ENCODE assay signal across 8 cellular contexts in the genomic region with DNA sequence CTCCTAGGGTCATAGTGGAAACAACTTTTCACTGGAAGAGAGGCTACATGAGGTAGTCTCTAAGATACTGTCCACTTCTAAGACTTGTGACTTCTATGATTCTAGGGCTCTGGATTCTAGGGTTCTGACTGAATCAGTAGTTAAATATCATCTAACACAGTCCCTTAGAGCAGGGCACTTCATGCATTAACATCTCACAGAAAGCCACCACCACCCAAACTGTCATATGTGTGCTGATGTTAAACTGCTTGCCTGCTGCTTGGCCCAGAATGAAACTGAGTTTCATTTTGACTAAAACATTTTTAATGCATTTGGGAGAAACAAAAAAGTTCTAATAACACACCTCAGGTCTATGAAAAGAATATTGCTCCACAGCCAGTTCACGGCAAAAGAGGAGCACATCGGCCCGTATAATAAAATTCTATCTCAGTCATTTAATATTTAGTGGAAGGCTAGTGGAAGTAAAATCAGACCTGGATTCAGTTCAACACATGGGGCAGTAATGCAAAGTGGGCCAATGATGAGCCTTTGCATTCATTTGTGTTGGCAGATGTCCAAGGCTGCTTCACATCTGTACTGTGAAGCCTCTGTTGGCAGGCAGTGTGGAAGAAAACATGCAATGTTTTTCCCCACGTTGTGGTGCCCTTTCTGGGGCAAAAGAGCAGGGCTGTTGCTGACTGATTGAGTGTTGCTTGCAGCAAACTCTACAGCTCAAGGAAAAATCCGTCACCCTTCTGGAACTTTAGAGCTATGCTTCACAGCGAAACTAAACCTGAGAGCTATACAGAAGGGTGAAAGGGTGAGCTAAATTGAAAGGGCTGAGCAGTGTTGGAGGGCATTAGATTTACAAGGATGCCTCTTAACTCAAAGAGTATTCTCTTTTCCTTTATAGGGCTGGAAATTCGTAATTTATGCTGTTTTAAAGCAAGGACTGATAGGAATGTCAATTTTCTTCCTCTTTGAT. TPM values are rescaled to one million over a fixed set of nuclear protein-coding genes. Genes with fewer than 3 reads are reported as not detected.
DNase-seq lines count a peak whose midpoint lies in the region; ATAC-seq and TF ChIP-seq lines count a peak whose summit lies in the region.

No MANE protein-coding gene starts in this region.

- ATAC-seq in lower lobe of right lung (no peak), HG03571 (IDR thresholded peaks at IDR 0.05; ENCODE audit: unreplicated experiment) (no peak)
- ATAC-seq in activated naive CD4-positive, alpha-beta T cell treated with anti-CD3 and anti-CD28 coated beads, Interleukin-2, amount 50 U/mL, for 72 hours, result no peak

- no peak overlapping the region for H3K27ac Mint-ChIP-seq in activated naive CD4-positive, alpha-beta T cell treated with anti-CD3 and anti-CD28 coated beads, Interleukin-2, amount 50 U/mL, for 72 hours

- no peaks in the 10 kb centered on the region for H3K9me3 ChIP-seq in lower lobe of right lung

- POLR2A ChIA-PET in HEK293T (lab: Yijun Ruan, JAX), result no interaction called here

- no peak overlapping the region for H3K4me3 ChIP-seq in lower lobe of right lung

- no peaks in the 10 kb centered on the region for H3K36me3 ChIP-seq in lower lobe of right lung

- in situ Hi-C loops in Caki2 (cut with HindIII; ENCODE audit: low pct_unique_long_range_greater_than_20kb, low sequenced_read_pairs), result no loop called here

- H3K9me3 Mint-ChIP-seq in activated naive CD4-positive, alpha-beta T cell treated with anti-CD3 and anti-CD28 coated beads, Interleukin-2, amount 50 U/mL, for 72 hours, result no peaks in the 10 kb centered on the region

- no peak overlapping the region for H3K27ac ChIP-seq in lower lobe of right lung

- CTCF ChIA-PET in HEK293T (lab: Yijun Ruan, JAX), result no interaction called here

- DNase-seq in Caki2 (ENCODE audit: low read depth) (peak; percentile 27), HEK293T (ENCODE audit: extremely low spot score) (peak; percentile 46), NCI-H2227 (lab: John Stamatoyannopoulos, UW; ENCODE audit: unreplicated experiment) (peak; percentile 79), fibroblast of gingiva (ENCODE audit: low read depth) (peak; percentile 59), stromal cell of bone marrow (ENCODE audit: low read depth) (peak; percentile 67), lower lobe of right lung (no peak)
- DNase-seq in activated naive CD4-positive, alpha-beta T cell treated with anti-CD3 and anti-CD28 coated beads, Interleukin-2, amount 50 U/mL, for 72 hours (ENCODE audit: low spot score in 2 of 2), result no peak

- H3K27me3 ChIP-seq in lower lobe of right lung (ENCODE audit: low read depth), result no peaks in the 10 kb centered on the region

- no peaks in the 10 kb centered on the region for H3K36me3 Mint-ChIP-seq in activated naive CD4-positive, alpha-beta T cell treated with anti-CD3 and anti-CD28 coated beads, Interleukin-2, amount 50 U/mL, for 72 hours

- intact Hi-C loops in lower lobe of right lung (cut with DNase I), result no loop called here

- H3K4me1 ChIP-seq in lower lobe of right lung, result no peaks in the 10 kb centered on the region

- TF ChIP-seq CTCF in lower lobe of right lung (IDR thresholded peaks at IDR 0.05), result no peak

TF ChIP-seq in HEK293T, 16 proteins besides CTCF, POLR2A, EP300 and RAD21:
- no peak for TF ChIP-seq SP1 (IDR thresholded peaks at IDR 0.05)

RNA-seq across cellular contexts. Expression of gene AUTS2, which starts 33.5 kb away (rescaled TPM):
- 2.3 and 7.0 TPM in 2 replicates for total RNA-seq in Caki2 (2014; rRNA removed; shearing (Covaris generic); ENCODE audit: low replicate concordance)
- 45.7 TPM for total RNA-seq in lower lobe of right lung
- 1 to 10 TPM in 1 of 2 donors, under 1 TPM in 1; 0.53 to 2.2 TPM for total RNA-seq in activated naive CD4-positive, alpha-beta T cell treated with anti-CD3 and anti-CD28 coated beads, Interleukin-2, amount 50 U/mL, for 72 hours

Comparison
In these comparisons a context has a peak if more than half of its experiments do, and no peak if none do; other contexts are left out.
1. DNase-seq: peak in Caki2 (single experiment), HEK293T (single experiment), NCI-H2227 (single experiment), fibroblast of gingiva (single experiment) and stromal cell of bone marrow (single experiment); none in lower lobe of right lung (single experiment) and activated naive CD4-positive, alpha-beta T cell treated with anti-CD3 and anti-CD28 coated beads, Interleukin-2, amount 50 U/mL, for 72 hours (0 of 2).